29 cellular contexts compared by ENCODE assay signal in genomic region chr10:113875212-113875611, GRCh38.
"Had no signal": no experiment of that assay in that cellular context is flagged by ENCODE, and none has a peak within 500 bp of the region (broad histone marks: within the 10 kb centered on the region; RNA-seq: fewer than 3 reads in every experiment).

No MANE protein-coding gene starts in this region.

- H3K9me3 ChIP-seq: SK-N-SH had no signal

- H3K4me3 ChIP-seq: cardiac muscle cell, SJSA1 had no signal

- H3K9me3 Mint-ChIP-seq: activated naive CD4-positive, alpha-beta T cell treated with anti-CD3 and anti-CD28 coated beads, Interleukin-2, amount 10 ng/mL, durations not matched to agents 7 days and 5 days; central memory CD8-positive, alpha-beta T cell had no signal

- H3K4me3 Mint-ChIP-seq: activated CD4-positive, alpha-beta T cell treated with anti-CD3 and anti-CD28 coated beads, Interleukin-2, amount 10 ng/mL, durations not matched to agents 7 days and 5 days; activated CD8-positive, alpha-beta T cell treated with anti-CD3 and anti-CD28 coated beads, Interleukin-2, amount 10 ng/mL, durations not matched to agents 7 days and 5 days; activated naive CD4-positive, alpha-beta T cell treated with anti-CD3 and anti-CD28 coated beads, Interleukin-2, amount 10 ng/mL, durations not matched to agents 7 days and 5 days; activated naive CD8-positive, alpha-beta T cell; activated naive CD8-positive, alpha-beta T cell treated with anti-CD3 and anti-CD28 coated beads, Interleukin-2, amount 50 U/mL, for 24 hours; activated T-cell treated with anti-CD3 and anti-CD28 coated beads, Interleukin-2, amount 50 U/mL, for 24 hours; central memory CD8-positive, alpha-beta T cell; T-helper 1 cell treated with Interleukin-12 subunit alpha and Interleukin-12 subunit beta and Interleukin-4 antibody, amounts not matched to agents 30 μg/mL and 1 μg/mL, for 36 hours; T-helper 2 cell treated with Interferon-gamma antibody and Interleukin-4, amounts not matched to agents 5 μg/mL and 100 μg/mL, for 36 hours had no signal

- H3K4me1 ChIP-seq: SJSA1 had no signal

- H3K27me3 Mint-ChIP-seq: activated CD4-positive, alpha-beta T cell treated with anti-CD3 and anti-CD28 coated beads, Interleukin-2, amount 10 ng/mL, durations not matched to agents 7 days and 5 days; activated naive CD4-positive, alpha-beta T cell treated with anti-CD3 and anti-CD28 coated beads, Interleukin-2, amount 10 ng/mL, durations not matched to agents 7 days and 5 days; activated naive CD8-positive, alpha-beta T cell; activated naive CD8-positive, alpha-beta T cell treated with anti-CD3 and anti-CD28 coated beads, Interleukin-2, amount 50 U/mL, for 24 hours; activated T-cell treated with anti-CD3 and anti-CD28 coated beads, Interleukin-2, amount 50 U/mL, for 24 hours; central memory CD8-positive, alpha-beta T cell had no signal

- ATAC-seq: activated CD8-positive, alpha-beta T cell treated with anti-CD3 and anti-CD28 coated beads, Interleukin-2, amount 10 ng/mL, durations not matched to agents 7 days and 5 days; activated naive CD8-positive, alpha-beta T cell treated with anti-CD3 and anti-CD28 coated beads, Interleukin-2, amount 50 U/mL, for 24 hours had no signal

- H3K27me3 ChIP-seq: cardiac muscle cell, SJSA1 had no signal

- H3K27ac Mint-ChIP-seq: activated CD4-positive, alpha-beta T cell treated with anti-CD3 and anti-CD28 coated beads, Interleukin-2, amount 10 ng/mL, durations not matched to agents 7 days and 5 days; activated CD8-positive, alpha-beta T cell treated with anti-CD3 and anti-CD28 coated beads, Interleukin-2, amount 10 ng/mL, durations not matched to agents 7 days and 5 days; activated naive CD4-positive, alpha-beta T cell treated with anti-CD3 and anti-CD28 coated beads, Interleukin-2, amount 10 ng/mL, durations not matched to agents 7 days and 5 days; activated naive CD8-positive, alpha-beta T cell; activated naive CD8-positive, alpha-beta T cell treated with anti-CD3 and anti-CD28 coated beads, Interleukin-2, amount 50 U/mL, for 24 hours; activated T-cell treated with anti-CD3 and anti-CD28 coated beads, Interleukin-2, amount 50 U/mL, for 24 hours; T-helper 1 cell treated with Interleukin-12 subunit alpha and Interleukin-12 subunit beta and Interleukin-4 antibody, amounts not matched to agents 30 μg/mL and 1 μg/mL, for 36 hours had no signal

- H3K4me1 Mint-ChIP-seq: activated CD4-positive, alpha-beta T cell treated with anti-CD3 and anti-CD28 coated beads, Interleukin-2, amount 10 ng/mL, durations not matched to agents 7 days and 5 days; activated naive CD4-positive, alpha-beta T cell treated with anti-CD3 and anti-CD28 coated beads, Interleukin-2, amount 10 ng/mL, durations not matched to agents 7 days and 5 days had no signal

- FAIRE-seq: TTC549 had no signal

- H3K9ac ChIP-seq: KMS-11, SK-N-SH had no signal

- H3K4me2 ChIP-seq: KMS-11, SK-N-SH had no signal

- DNase-seq: activated CD4-positive, alpha-beta T cell treated with anti-CD3 and anti-CD28 coated beads, Interleukin-2, amount 10 ng/mL, durations not matched to agents 7 days and 5 days; activated CD4-positive, alpha-beta T cell treated with anti-CD3 and anti-CD28 coated beads, Interleukin-2, amount 50 U/mL, for 48 hours; activated CD8-positive, alpha-beta T cell treated with anti-CD3 and anti-CD28 coated beads, Interleukin-2, amount 10 ng/mL, durations not matched to agents 7 days and 5 days; activated effector memory CD4-positive, alpha-beta T cell treated with Interleukin-2 at 50 U/mL for 16 hours; activated naive CD4-positive, alpha-beta T cell treated with anti-CD3 and anti-CD28 coated beads, Interleukin-2, amount 10 ng/mL, durations not matched to agents 7 days and 5 days; activated naive CD8-positive, alpha-beta T cell treated with anti-CD3 and anti-CD28 coated beads, Interleukin-2, amount 50 U/mL, for 24 hours; activated T-cell treated with anti-CD3 and anti-CD28 coated beads, Interleukin-2, amount 50 U/mL, for 24 hours; anterior cingulate cortex; NCI-H1092 treated with DMSO at 0.1 percent for 48 hours; NCI-H1417; NCI-H146; NCI-H187; NCI-H2029 treated with DMSO at 0.1 percent for 48 hours; NCI-H2107; NCI-H2171; NCI-H510A; NCI-H526; NCI-H748 treated with DMSO at 0.1 percent for 48 hours; NK-92 treated with Interleukin-12 subunit alpha and Interleukin-12 subunit beta, amount 100 ng/mL, for 24 hours; SHP77 treated with DMSO at 0.1 percent for 48 hours; SK-N-SH had no signal

- H3K27ac ChIP-seq: cardiac muscle cell, KMS-11, SJSA1 had no signal
